Comparison of ENCODE assay signal across 33 cellular contexts in genomic region chr3:13857702-13858380, GRCh38. TPM values are rescaled to one million over a fixed set of nuclear protein-coding genes. Genes with fewer than 3 reads are reported as not detected.
"Had no signal": no experiment of that assay in that cellular context is flagged by ENCODE, and none has a peak within 500 bp of the region (broad histone marks: within the 10 kb centered on the region; RNA-seq: fewer than 3 reads in every experiment).

No MANE protein-coding gene starts in this region.

- H3K27ac Mint-ChIP-seq: activated CD8-positive, alpha-beta memory T cell treated with anti-CD3 and anti-CD28 coated beads, Interleukin-2, amount 10 ng/mL, durations not matched to agents 7 days and 5 days; activated CD8-positive, alpha-beta T cell treated with anti-CD3 and anti-CD28 coated beads, Interleukin-2, amount 10 ng/mL, durations not matched to agents 7 days and 5 days; immature natural killer cell; natural killer cell treated with Interleukin-12 subunit alpha and Interleukin-12 subunit beta and Interleukin-15 and Interleukin-18, amount 100 ng/mL, for 72 hours; stimulated activated effector memory CD8-positive, alpha-beta T cell treated with anti-CD3 and anti-CD28 coated beads, Interleukin-12 subunit alpha, Interleukin-12 subunit beta, amount 100 ng/mL, for 72 hours had no signal

- H3K9me3 ChIP-seq: colonic mucosa, left ventricle myocardium inferior, mucosa of descending colon, right lobe of liver, thyroid gland had no signal

- H3K9me3 Mint-ChIP-seq: activated naive CD4-positive, alpha-beta T cell treated with anti-CD3 and anti-CD28 coated beads, Interleukin-2, amount 50 U/mL, for 72 hours; immature natural killer cell; natural killer cell treated with Interleukin-12 subunit alpha and Interleukin-12 subunit beta and Interleukin-15 and Interleukin-18, amount 100 ng/mL, for 72 hours; stimulated activated effector memory CD8-positive, alpha-beta T cell treated with anti-CD3 and anti-CD28 coated beads, Interleukin-12 subunit alpha, Interleukin-12 subunit beta, amount 100 ng/mL, for 72 hours; stimulated activated naive CD8-positive, alpha-beta T cell treated with anti-CD3 and anti-CD28 coated beads, Interleukin-15, amount 100 ng/mL, for 72 hours had no signal

- H3K4me3 Mint-ChIP-seq: activated CD4-positive, alpha-beta T cell treated with anti-CD3 and anti-CD28 coated beads for 36 hours; activated CD8-positive, alpha-beta memory T cell treated with anti-CD3 and anti-CD28 coated beads, Interleukin-2, amount 10 ng/mL, durations not matched to agents 7 days and 5 days; activated CD8-positive, alpha-beta T cell treated with anti-CD3 and anti-CD28 coated beads, Interleukin-2, amount 10 ng/mL, durations not matched to agents 7 days and 5 days; immature natural killer cell; natural killer cell treated with Interleukin-12 subunit alpha and Interleukin-12 subunit beta and Interleukin-15 and Interleukin-18, amount 100 ng/mL, for 72 hours; stimulated activated effector memory CD8-positive, alpha-beta T cell treated with anti-CD3 and anti-CD28 coated beads, Interleukin-12 subunit alpha, Interleukin-12 subunit beta, amount 100 ng/mL, for 72 hours; stimulated activated naive CD8-positive, alpha-beta T cell treated with anti-CD3 and anti-CD28 coated beads, Interleukin-15, amount 100 ng/mL, for 72 hours had no signal

- H3K27me3 ChIP-seq: colonic mucosa, right lobe of liver, thyroid gland had no signal

- H3K27ac ChIP-seq: colonic mucosa, left ventricle myocardium inferior, right lobe of liver, thyroid gland had no signal

- H3K4me1 Mint-ChIP-seq: immature natural killer cell had no signal

- H3K36me3 ChIP-seq: colonic mucosa, left ventricle myocardium inferior, right lobe of liver, thyroid gland had no signal

- H3K4me1 ChIP-seq: colonic mucosa, left ventricle myocardium inferior, right lobe of liver, thyroid gland had no signal

- FAIRE-seq: endometrium had no signal

- DNase-seq: activated CD4-positive, alpha-beta T cell treated with anti-CD3 and anti-CD28 coated beads for 36 hours; activated CD4-positive, CD25-positive, alpha-beta regulatory T cell; activated CD8-positive, alpha-beta memory T cell treated with anti-CD3 and anti-CD28 coated beads, Interleukin-2, amount 10 ng/mL, durations not matched to agents 7 days and 5 days; activated CD8-positive, alpha-beta T cell treated with anti-CD3 and anti-CD28 coated beads, Interleukin-2, amount 10 ng/mL, durations not matched to agents 7 days and 5 days; activated naive CD4-positive, alpha-beta T cell; activated T-cell treated with anti-CD3 and anti-CD28 coated beads, Interleukin-2, amount 50 U/mL, for 48 hours; colonic mucosa; effector CD8-positive, alpha-beta T cell; erythroblast; head of caudate nucleus; hypothalamus; immature natural killer cell; left ventricle myocardium inferior; mucosa of descending colon; stimulated activated CD4-positive, alpha-beta T cell treated with anti-CD3 and anti-CD28 coated beads, Interleukin-12 subunit alpha, Interleukin-12 subunit beta, amount 100 ng/mL, for 4 hours; stimulated activated CD4-positive, alpha-beta T cell treated with anti-CD3 and anti-CD28 coated beads, Interleukin-4, amount 100 ng/mL, for 1 hour; stimulated activated naive CD8-positive, alpha-beta T cell treated with anti-CD3 and anti-CD28 coated beads, Interleukin-15, amount 100 ng/mL, for 72 hours; substantia nigra; thyroid gland had no signal

- ATAC-seq: activated CD4-positive, alpha-beta T cell treated with anti-CD3 and anti-CD28 coated beads for 36 hours; activated CD8-positive, alpha-beta memory T cell treated with anti-CD3 and anti-CD28 coated beads, Interleukin-2, amount 10 ng/mL, durations not matched to agents 7 days and 5 days; activated CD8-positive, alpha-beta T cell treated with anti-CD3 and anti-CD28 coated beads, Interleukin-2, amount 10 ng/mL, durations not matched to agents 7 days and 5 days; activated naive CD4-positive, alpha-beta T cell treated with anti-CD3 and anti-CD28 coated beads, Interleukin-2, amount 50 U/mL, for 72 hours; mucosa of descending colon; natural killer cell treated with Interleukin-12 subunit alpha and Interleukin-12 subunit beta and Interleukin-15 and Interleukin-18, amount 100 ng/mL, for 72 hours; right lobe of liver; stimulated activated effector memory CD8-positive, alpha-beta T cell treated with anti-CD3 and anti-CD28 coated beads, Interleukin-12 subunit alpha, Interleukin-12 subunit beta, amount 100 ng/mL, for 72 hours; stimulated activated naive CD8-positive, alpha-beta T cell treated with anti-CD3 and anti-CD28 coated beads, Interleukin-15, amount 100 ng/mL, for 72 hours had no signal

- H3K27me3 Mint-ChIP-seq: activated CD4-positive, alpha-beta T cell treated with anti-CD3 and anti-CD28 coated beads for 36 hours; stimulated activated naive CD8-positive, alpha-beta T cell treated with anti-CD3 and anti-CD28 coated beads, Interleukin-15, amount 100 ng/mL, for 72 hours had no signal

- H3K4me3 ChIP-seq: colonic mucosa, left ventricle myocardium inferior, lung, mucosa of descending colon, right lobe of liver, thyroid gland had no signal

- H3K36me3 Mint-ChIP-seq: activated CD8-positive, alpha-beta memory T cell treated with anti-CD3 and anti-CD28 coated beads, Interleukin-2, amount 10 ng/mL, durations not matched to agents 7 days and 5 days; activated naive CD4-positive, alpha-beta T cell treated with anti-CD3 and anti-CD28 coated beads, Interleukin-2, amount 50 U/mL, for 72 hours; immature natural killer cell; natural killer cell treated with Interleukin-12 subunit alpha and Interleukin-12 subunit beta and Interleukin-15 and Interleukin-18, amount 100 ng/mL, for 72 hours; stimulated activated effector memory CD8-positive, alpha-beta T cell treated with anti-CD3 and anti-CD28 coated beads, Interleukin-12 subunit alpha, Interleukin-12 subunit beta, amount 100 ng/mL, for 72 hours had no signal

RNA-seq across cellular contexts. Expression of gene WNT7A, which starts 22.0 kb away (rescaled TPM):
- total RNA-seq: activated CD8-positive, alpha-beta memory T cell treated with anti-CD3 and anti-CD28 coated beads, Interleukin-2, amount 10 ng/mL, durations not matched to agents 7 days and 5 days; activated CD8-positive, alpha-beta T cell treated with anti-CD3 and anti-CD28 coated beads, Interleukin-2, amount 10 ng/mL, durations not matched to agents 7 days and 5 days; colonic mucosa; dermis microvascular lymphatic vessel endothelial cell; fibroblast of lung; fibroblast of villous mesenchyme; left ventricle myocardium inferior; mesenteric fat pad; mucosa of descending colon; myocyte; natural killer cell treated with Interleukin-12 subunit alpha and Interleukin-12 subunit beta and Interleukin-15 and Interleukin-18, amount 100 ng/mL, for 72 hours; osteocyte; posterior vena cava; right lobe of liver; skeletal muscle tissue; thyroid gland had no signal
- polyA plus RNA-seq: fibroblast of lung, immature natural killer cell had no signal
